In genomic region chr22:49964136-49964492, GRCh38 we compare ENCODE assay signal across 9 cellular contexts. TPM values are rescaled to one million over a fixed set of nuclear protein-coding genes. Genes with fewer than 3 reads are reported as not detected.
DNase-seq lines count a peak whose midpoint lies in the region; ATAC-seq and TF ChIP-seq lines count a peak whose summit lies in the region.
"Had no signal": no experiment of that assay in that cellular context is flagged by ENCODE, and none has a peak within 500 bp of the region (broad histone marks: within the 10 kb centered on the region; RNA-seq: fewer than 3 reads in every experiment).

No MANE protein-coding gene starts in this region.

- H3K27me3 Mint-ChIP-seq in Calu3 (ENCODE audit: unreplicated experiment): no peaks in the 10 kb centered on the region

- no peak for TF ChIP-seq POLR2A in esophagus squamous epithelium (IDR thresholded peaks at IDR 0.05)

- H3K27ac ChIP-seq in esophagus squamous epithelium: peak overlapping the region; percentile 5 to 100 (median 92)

- BruUV-seq in Calu3 (replicated peaks; lab: Mats Ljungman, UMichigan): no TSS peak

- peaks cover 24% of the 10 kb centered on the region for H3K4me1 Mint-ChIP-seq in Calu3 (ENCODE audit: low read depth, unreplicated experiment)

- peak overlapping the region; percentile 93 for H3K4me3 Mint-ChIP-seq in Calu3 (ENCODE audit: low read depth, unreplicated experiment)

- H3K9me3 Mint-ChIP-seq in Calu3 (ENCODE audit: low read depth, unreplicated experiment): no peaks in the 10 kb centered on the region

- peaks cover 63 to 78% (median 71%) of the 10 kb centered on the region in 3 donors for H3K4me1 ChIP-seq in esophagus squamous epithelium

- no peaks in the 10 kb centered on the region for H3K27me3 ChIP-seq in esophagus squamous epithelium

- 21% methylated on average over 3 of the region's 8 CpGs; no CpG with 5 or more reads in 1 of the 2 donors for WGBS in esophagus squamous epithelium, 2 donors

- H3K27ac Mint-ChIP-seq in Calu3 (ENCODE audit: unreplicated experiment): peak overlapping the region; percentile 90

- peaks cover 23 to 45% (median 29%) of the 10 kb centered on the region in 3 donors for H3K36me3 ChIP-seq in esophagus squamous epithelium

- H3K4me3 ChIP-seq in esophagus squamous epithelium: peak overlapping the region in 3 of 4 donors; percentile 78 to 92 (median 86)

- H3K36me3 Mint-ChIP-seq in Calu3 (ENCODE audit: insufficient read depth, unreplicated experiment): peaks cover 79% of the 10 kb centered on the region

- no peaks in the 10 kb centered on the region for H3K9me3 ChIP-seq in esophagus squamous epithelium

- DNase-seq in Calu3: no peak
- peak in 4 of 5 experiments; percentile 17 to 59 (median 52) for DNase-seq in T-helper 2 cell
- no peak for DNase-seq in esophagus squamous epithelium (lab: John Stamatoyannopoulos, UW)
- DNase-seq in posterior vena cava (ENCODE audit: low spot score): peak; percentile 81
- no peak for DNase-seq in midbrain (lab: John Stamatoyannopoulos, UW)
- no peak for DNase-seq in HuH-7 (ENCODE audit: low spot score)
- DNase-seq in dermis blood vessel endothelial cell: no peak
- DNase-seq: NCI-H187 had no signal

- CTCF ChIA-PET in Calu3 (lab: Charles Lee): no interaction called here

- intact Hi-C loops in Calu3 (cut with micrococcal nuclease; ENCODE audit: unreplicated experiment): no loop called here
- intact Hi-C loops in esophagus squamous epithelium (cut with DNase I): no loop called here
- intact Hi-C loops in posterior vena cava (cut with DNase I): loop anchor here in 1 of 2 donors (5.0 kb wide), 1 partner anchor 278 kb away; no protein-coding TSS in a partner anchor

- no peak for ATAC-seq in GM21576 (IDR thresholded peaks at IDR 0.05; ENCODE audit: unreplicated experiment)

- TF ChIP-seq CTCF in Calu3 (IDR thresholded peaks at IDR 0.05; ENCODE audit: unreplicated experiment) (no peak), esophagus squamous epithelium (IDR thresholded peaks at IDR 0.05) (no peak)

RNA-seq across cellular contexts. Expression of gene PIM3, which starts 3.5 kb away (rescaled TPM):
- total RNA-seq in Calu3 (2022) (86.3 and 97.3 TPM in 2 replicates), esophagus squamous epithelium (10 to 100 TPM; 43.8 to 75.7 (median 52.1) TPM), posterior vena cava (10 to 100 TPM; 29.9 to 37.2 TPM), dermis blood vessel endothelial cell (463 and 464 TPM in 2 replicates)

RNA-seq across cellular contexts. Expression of gene CRELD2, which starts 45.7 kb away (rescaled TPM):
- total RNA-seq in Calu3 (2022) (57.8 and 64.6 TPM in 2 replicates), esophagus squamous epithelium (10 to 100 TPM; 22.7 to 45.7 (median 35.5) TPM), posterior vena cava (10 to 100 TPM; 27.5 to 45.4 TPM), dermis blood vessel endothelial cell (77.4 and 123 TPM in 2 replicates)

RNA-seq across cellular contexts. Expression of gene ALG12, which starts 45.9 kb away (rescaled TPM):
- 25.4 and 27.0 TPM in 2 replicates for total RNA-seq in Calu3 (2022)
- total RNA-seq in esophagus squamous epithelium: 10 to 100 TPM; 12.8 to 16.6 (median 13.0) TPM
- total RNA-seq in posterior vena cava: 10 to 100 TPM in 1 of 2 donors, 1 to 10 TPM in 1; 8.9 to 11.7 TPM
- total RNA-seq in dermis blood vessel endothelial cell: 14.6 and 24.7 TPM in 2 replicates

RNA-seq across cellular contexts. Expression of gene IL17REL, which starts 48.5 kb away (rescaled TPM):
- not detected in 2 replicates for total RNA-seq in Calu3 (2022)
- total RNA-seq in esophagus squamous epithelium: not detected
- not detected for total RNA-seq in posterior vena cava
- total RNA-seq in dermis blood vessel endothelial cell: 0.05 and 0.17 TPM in 2 replicates

Comparison
In these comparisons a context has a peak if more than half of its experiments do, and no peak if none do; other contexts are left out.
1. DNase-seq: peak in T-helper 2 cell (4 of 5) and posterior vena cava (single experiment); none in Calu3 (single experiment), esophagus squamous epithelium (single experiment), midbrain (single experiment), HuH-7 (single experiment) and dermis blood vessel endothelial cell (single experiment).